18 cellular contexts compared by ENCODE assay signal in genomic region chr2:96253006-96253405, GRCh38.
"Had no signal": no experiment of that assay in that cellular context is flagged by ENCODE, and none has a peak within 500 bp of the region (broad histone marks: within the 10 kb centered on the region; RNA-seq: fewer than 3 reads in every experiment).

No MANE protein-coding gene starts in this region.

- H3K9me3 Mint-ChIP-seq: activated naive CD4-positive, alpha-beta T cell treated with anti-CD3 and anti-CD28 coated beads, Interleukin-2, amount 50 U/mL, for 72 hours; activated T-cell treated with anti-CD3 and anti-CD28 coated beads, Interleukin-2, amount 50 U/mL, for 24 hours; brain; mesothelial cell of epicardium; T-helper 2 cell treated with Interferon-gamma antibody and Interleukin-4, amounts not matched to agents 5 μg/mL and 100 μg/mL, for 36 hours had no signal

- DNase-seq: activated CD4-positive, alpha-beta T cell treated with anti-CD3 and anti-CD28 coated beads, Interleukin-2, amount 50 U/mL, for 48 hours; activated CD8-positive, alpha-beta memory T cell treated with anti-CD3 and anti-CD28 coated beads, Interleukin-2, amount 10 ng/mL, durations not matched to agents 7 days and 5 days; activated effector memory CD4-positive, alpha-beta T cell treated with anti-CD3 and anti-CD28 coated beads, Interleukin-2, amount 50 U/mL, for 16 hours; activated T-cell treated with anti-CD3 and anti-CD28 coated beads, Interleukin-2, amount 50 U/mL, for 24 hours; amygdala; dorsolateral prefrontal cortex; glutamatergic neuron; sigmoid colon; stimulated activated CD4-positive, alpha-beta T cell treated with anti-CD3 and anti-CD28 coated beads, Interleukin-15, amount 100 ng/mL, for 24 hours; stimulated activated CD4-positive, alpha-beta T cell treated with anti-CD3 and anti-CD28 coated beads, Interleukin-4, amount 100 ng/mL, for 24 hours; thyroid gland; uterus had no signal

- H3K9me3 ChIP-seq: sigmoid colon, thyroid gland, uterus had no signal

- H3K4me3 Mint-ChIP-seq: activated CD8-positive, alpha-beta memory T cell treated with anti-CD3 and anti-CD28 coated beads, Interleukin-2, amount 10 ng/mL, durations not matched to agents 7 days and 5 days; activated T-cell treated with anti-CD3 and anti-CD28 coated beads, Interleukin-2, amount 50 U/mL, for 24 hours; brain; mesothelial cell of epicardium; T-helper 2 cell treated with Interferon-gamma antibody and Interleukin-4, amounts not matched to agents 5 μg/mL and 100 μg/mL, for 36 hours had no signal

- H3K4me3 ChIP-seq: dorsolateral prefrontal cortex, sigmoid colon, thyroid gland, uterus had no signal

- H3K36me3 ChIP-seq: uterus had no signal

- H3K27ac Mint-ChIP-seq: activated CD8-positive, alpha-beta memory T cell treated with anti-CD3 and anti-CD28 coated beads, Interleukin-2, amount 10 ng/mL, durations not matched to agents 7 days and 5 days; mesothelial cell of epicardium had no signal

- H3K27me3 ChIP-seq: dorsolateral prefrontal cortex, sigmoid colon, thyroid gland, uterus had no signal

- H3K27ac ChIP-seq: sigmoid colon, uterus had no signal

- ATAC-seq: activated CD4-positive, CD25-positive, alpha-beta regulatory T cell treated with anti-CD3 and anti-CD28 coated beads, Interleukin-2, amount 50 U/mL, for 24 hours; activated CD8-positive, alpha-beta memory T cell treated with anti-CD3 and anti-CD28 coated beads, Interleukin-2, amount 10 ng/mL, durations not matched to agents 7 days and 5 days; activated naive CD4-positive, alpha-beta T cell treated with anti-CD3 and anti-CD28 coated beads, Interleukin-2, amount 50 U/mL, for 72 hours; esophagus mucosa had no signal
